1 cellular context compared by ENCODE assay signal in the genomic region with DNA sequence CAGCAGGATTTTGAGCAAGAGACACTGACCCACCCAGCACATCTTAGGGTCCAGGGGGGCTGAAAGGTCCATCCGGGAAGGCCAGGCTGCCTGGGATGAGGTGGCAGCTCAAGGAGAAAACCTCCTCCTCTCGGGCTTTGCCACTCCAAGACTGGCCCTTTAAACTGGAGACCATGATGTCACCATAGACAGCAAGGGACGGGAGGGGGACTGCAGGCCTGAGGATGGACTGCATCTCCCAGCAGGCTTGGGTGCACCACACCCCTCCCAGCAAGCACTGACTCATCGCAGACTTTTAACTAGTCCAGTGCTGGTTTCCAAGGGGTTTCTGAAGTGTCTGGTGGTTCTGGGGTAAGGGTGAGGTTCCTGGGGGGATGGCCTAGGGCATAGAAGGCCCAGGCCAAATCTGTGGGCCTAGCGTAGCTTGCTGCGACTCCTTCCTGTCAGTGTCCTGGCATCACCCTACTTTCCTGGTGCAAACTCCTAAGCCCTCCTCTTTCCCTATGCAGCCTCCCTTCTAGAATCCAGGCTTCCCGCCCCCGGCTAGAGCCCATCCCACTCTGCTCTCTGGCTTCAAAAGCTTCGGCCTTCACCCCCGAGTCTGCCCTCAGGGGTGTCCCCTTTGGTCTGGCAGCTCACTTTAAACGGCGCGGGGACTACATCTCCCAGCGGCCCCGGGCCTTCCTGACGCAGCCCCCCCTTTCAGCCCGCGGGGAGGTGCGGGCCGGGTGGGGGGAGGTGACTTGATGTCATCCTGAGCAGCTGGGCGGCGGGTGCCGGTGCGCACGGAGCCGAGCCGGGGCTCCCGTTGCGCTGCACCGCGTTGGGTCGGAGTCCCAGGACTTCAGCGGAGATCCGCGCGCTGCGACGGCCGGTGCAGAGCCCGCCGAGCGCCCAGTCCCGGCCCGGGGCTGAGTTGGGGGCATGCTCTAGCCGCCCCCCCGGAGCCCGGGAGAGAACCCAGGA.
TF ChIP-seq lines count a peak whose summit lies in the region.

A gene (plus strand): TSS at position 746 of the 966 bp plus-strand sequence. CDS start 1,046 bp downstream, outside the sequence.

TF ChIP-seq in HepG2, 621 proteins besides CTCF, POLR2A, EP300 and RAD21 (continued from another document and continues in another):
- peak; percentile 79 for TF ChIP-seq ZNF547 (CRISPR knock-in tag; IDR thresholded peaks at IDR 0.05)
- TF ChIP-seq, protein P1, sequence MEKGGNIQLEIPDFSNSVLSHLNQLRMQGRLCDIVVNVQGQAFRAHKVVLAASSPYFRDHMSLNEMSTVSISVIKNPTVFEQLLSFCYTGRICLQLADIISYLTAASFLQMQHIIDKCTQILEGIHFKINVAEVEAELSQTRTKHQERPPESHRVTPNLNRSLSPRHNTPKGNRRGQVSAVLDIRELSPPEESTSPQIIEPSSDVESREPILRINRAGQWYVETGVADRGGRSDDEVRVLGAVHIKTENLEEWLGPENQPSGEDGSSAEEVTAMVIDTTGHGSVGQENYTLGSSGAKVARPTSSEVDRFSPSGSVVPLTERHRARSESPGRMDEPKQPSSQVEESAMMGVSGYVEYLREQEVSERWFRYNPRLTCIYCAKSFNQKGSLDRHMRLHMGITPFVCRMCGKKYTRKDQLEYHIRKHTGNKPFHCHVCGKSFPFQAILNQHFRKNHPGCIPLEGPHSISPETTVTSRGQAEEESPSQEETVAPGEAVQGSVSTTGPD (CRISPR knock-in tag; IDR thresholded peaks at IDR 0.05): no peak
- no peak for TF ChIP-seq RFXANK (CRISPR knock-in tag; IDR thresholded peaks at IDR 0.05)
- TF ChIP-seq TGIF2 (CRISPR knock-in tag; IDR thresholded peaks at IDR 0.05): peak; percentile 87; the same call in 1 of the 2 replicates
- TF ChIP-seq, protein P2, sequence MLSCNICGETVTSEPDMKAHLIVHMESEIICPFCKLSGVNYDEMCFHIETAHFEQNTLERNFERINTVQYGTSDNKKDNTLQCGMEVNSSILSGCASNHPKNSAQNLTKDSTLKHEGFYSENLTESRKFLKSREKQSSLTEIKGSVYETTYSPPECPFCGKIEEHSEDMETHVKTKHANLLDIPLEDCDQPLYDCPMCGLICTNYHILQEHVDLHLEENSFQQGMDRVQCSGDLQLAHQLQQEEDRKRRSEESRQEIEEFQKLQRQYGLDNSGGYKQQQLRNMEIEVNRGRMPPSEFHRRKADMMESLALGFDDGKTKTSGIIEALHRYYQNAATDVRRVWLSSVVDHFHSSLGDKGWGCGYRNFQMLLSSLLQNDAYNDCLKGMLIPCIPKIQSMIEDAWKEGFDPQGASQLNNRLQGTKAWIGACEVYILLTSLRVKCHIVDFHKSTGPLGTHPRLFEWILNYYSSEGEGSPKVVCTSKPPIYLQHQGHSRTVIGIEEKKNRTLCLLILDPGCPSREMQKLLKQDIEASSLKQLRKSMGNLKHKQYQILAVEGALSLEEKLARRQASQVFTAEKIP (CRISPR knock-in tag; IDR thresholded peaks at IDR 0.05; ENCODE audit: borderline replicate concordance): no peak
- no peak for TF ChIP-seq RARG (CRISPR knock-in tag; IDR thresholded peaks at IDR 0.05; ENCODE audit: low read depth)
- TF ChIP-seq PITX1 (CRISPR knock-in tag; IDR thresholded peaks at IDR 0.05): peak; percentile 48; the same call in 1 of the 2 replicates
- TF ChIP-seq ZNF232 (CRISPR knock-in tag; IDR thresholded peaks at IDR 0.05; ENCODE audit: borderline replicate concordance): peak; percentile 40; the same call in 1 of the 2 replicates
- no peak for TF ChIP-seq NBN (conservative IDR thresholded peaks at IDR 0.05)
- peak; percentile 89 for TF ChIP-seq ATF1 (CRISPR knock-in tag; IDR thresholded peaks at IDR 0.05)
- no peak for TF ChIP-seq ZNF382 (CRISPR knock-in tag; IDR thresholded peaks at IDR 0.05; ENCODE audit: borderline replicate concordance)
- TF ChIP-seq, protein P3, sequence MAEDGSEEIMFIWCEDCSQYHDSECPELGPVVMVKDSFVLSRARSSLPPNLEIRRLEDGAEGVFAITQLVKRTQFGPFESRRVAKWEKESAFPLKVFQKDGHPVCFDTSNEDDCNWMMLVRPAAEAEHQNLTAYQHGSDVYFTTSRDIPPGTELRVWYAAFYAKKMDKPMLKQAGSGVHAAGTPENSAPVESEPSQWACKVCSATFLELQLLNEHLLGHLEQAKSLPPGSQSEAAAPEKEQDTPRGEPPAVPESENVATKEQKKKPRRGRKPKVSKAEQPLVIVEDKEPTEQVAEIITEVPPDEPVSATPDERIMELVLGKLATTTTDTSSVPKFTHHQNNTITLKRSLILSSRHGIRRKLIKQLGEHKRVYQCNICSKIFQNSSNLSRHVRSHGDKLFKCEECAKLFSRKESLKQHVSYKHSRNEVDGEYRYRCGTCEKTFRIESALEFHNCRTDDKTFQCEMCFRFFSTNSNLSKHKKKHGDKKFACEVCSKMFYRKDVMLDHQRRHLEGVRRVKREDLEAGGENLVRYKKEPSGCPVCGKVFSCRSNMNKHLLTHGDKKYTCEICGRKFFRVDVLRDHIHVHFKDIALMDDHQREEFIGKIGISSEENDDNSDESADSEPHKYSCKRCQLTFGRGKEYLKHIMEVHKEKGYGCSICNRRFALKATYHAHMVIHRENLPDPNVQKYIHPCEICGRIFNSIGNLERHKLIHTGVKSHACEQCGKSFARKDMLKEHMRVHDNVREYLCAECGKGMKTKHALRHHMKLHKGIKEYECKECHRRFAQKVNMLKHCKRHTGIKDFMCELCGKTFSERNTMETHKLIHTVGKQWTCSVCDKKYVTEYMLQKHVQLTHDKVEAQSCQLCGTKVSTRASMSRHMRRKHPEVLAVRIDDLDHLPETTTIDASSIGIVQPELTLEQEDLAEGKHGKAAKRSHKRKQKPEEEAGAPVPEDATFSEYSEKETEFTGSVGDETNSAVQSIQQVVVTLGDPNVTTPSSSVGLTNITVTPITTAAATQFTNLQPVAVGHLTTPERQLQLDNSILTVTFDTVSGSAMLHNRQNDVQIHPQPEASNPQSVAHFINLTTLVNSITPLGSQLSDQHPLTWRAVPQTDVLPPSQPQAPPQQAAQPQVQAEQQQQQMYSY (CRISPR knock-in tag; IDR thresholded peaks at IDR 0.05): no peak
- TF ChIP-seq, protein P4, sequence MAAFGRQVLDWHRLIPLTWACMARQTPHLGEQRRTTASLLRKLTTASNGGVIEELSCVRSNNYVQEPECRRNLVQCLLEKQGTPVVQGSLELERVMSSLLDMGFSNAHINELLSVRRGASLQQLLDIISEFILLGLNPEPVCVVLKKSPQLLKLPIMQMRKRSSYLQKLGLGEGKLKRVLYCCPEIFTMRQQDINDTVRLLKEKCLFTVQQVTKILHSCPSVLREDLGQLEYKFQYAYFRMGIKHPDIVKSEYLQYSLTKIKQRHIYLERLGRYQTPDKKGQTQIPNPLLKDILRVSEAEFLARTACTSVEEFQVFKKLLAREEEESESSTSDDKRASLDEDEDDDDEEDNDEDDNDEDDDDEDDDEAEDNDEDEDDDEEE (CRISPR knock-in tag; IDR thresholded peaks at IDR 0.05): peak; percentile 80; the same call in 1 of the 2 replicates
- TF ChIP-seq HOXA3 (CRISPR knock-in tag; IDR thresholded peaks at IDR 0.05): peak; percentile 67; the same call in 1 of the 2 replicates
- no peak for TF ChIP-seq ZMYM2 (CRISPR knock-in tag; IDR thresholded peaks at IDR 0.05)
- TF ChIP-seq SRY (CRISPR knock-in tag; IDR thresholded peaks at IDR 0.05): no peak
- TF ChIP-seq, protein P5, sequence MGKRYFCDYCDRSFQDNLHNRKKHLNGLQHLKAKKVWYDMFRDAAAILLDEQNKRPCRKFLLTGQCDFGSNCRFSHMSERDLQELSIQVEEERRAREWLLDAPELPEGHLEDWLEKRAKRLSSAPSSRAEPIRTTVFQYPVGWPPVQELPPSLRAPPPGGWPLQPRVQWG (CRISPR knock-in tag; IDR thresholded peaks at IDR 0.05; ENCODE audit: borderline replicate concordance, low read depth): no peak
- peak; percentile 19; the same call in 1 of the 2 replicates for TF ChIP-seq ELF3 (CRISPR knock-in tag; IDR thresholded peaks at IDR 0.05)
- TF ChIP-seq, protein P6, sequence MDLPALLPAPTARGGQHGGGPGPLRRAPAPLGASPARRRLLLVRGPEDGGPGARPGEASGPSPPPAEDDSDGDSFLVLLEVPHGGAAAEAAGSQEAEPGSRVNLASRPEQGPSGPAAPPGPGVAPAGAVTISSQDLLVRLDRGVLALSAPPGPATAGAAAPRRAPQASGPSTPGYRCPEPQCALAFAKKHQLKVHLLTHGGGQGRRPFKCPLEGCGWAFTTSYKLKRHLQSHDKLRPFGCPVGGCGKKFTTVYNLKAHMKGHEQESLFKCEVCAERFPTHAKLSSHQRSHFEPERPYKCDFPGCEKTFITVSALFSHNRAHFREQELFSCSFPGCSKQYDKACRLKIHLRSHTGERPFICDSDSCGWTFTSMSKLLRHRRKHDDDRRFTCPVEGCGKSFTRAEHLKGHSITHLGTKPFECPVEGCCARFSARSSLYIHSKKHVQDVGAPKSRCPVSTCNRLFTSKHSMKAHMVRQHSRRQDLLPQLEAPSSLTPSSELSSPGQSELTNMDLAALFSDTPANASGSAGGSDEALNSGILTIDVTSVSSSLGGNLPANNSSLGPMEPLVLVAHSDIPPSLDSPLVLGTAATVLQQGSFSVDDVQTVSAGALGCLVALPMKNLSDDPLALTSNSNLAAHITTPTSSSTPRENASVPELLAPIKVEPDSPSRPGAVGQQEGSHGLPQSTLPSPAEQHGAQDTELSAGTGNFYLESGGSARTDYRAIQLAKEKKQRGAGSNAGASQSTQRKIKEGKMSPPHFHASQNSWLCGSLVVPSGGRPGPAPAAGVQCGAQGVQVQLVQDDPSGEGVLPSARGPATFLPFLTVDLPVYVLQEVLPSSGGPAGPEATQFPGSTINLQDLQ (CRISPR knock-in tag; IDR thresholded peaks at IDR 0.05): 0 out of 2 replicates have a peak, but pooled peaks have one; percentile 47
- TF ChIP-seq, protein P7, sequence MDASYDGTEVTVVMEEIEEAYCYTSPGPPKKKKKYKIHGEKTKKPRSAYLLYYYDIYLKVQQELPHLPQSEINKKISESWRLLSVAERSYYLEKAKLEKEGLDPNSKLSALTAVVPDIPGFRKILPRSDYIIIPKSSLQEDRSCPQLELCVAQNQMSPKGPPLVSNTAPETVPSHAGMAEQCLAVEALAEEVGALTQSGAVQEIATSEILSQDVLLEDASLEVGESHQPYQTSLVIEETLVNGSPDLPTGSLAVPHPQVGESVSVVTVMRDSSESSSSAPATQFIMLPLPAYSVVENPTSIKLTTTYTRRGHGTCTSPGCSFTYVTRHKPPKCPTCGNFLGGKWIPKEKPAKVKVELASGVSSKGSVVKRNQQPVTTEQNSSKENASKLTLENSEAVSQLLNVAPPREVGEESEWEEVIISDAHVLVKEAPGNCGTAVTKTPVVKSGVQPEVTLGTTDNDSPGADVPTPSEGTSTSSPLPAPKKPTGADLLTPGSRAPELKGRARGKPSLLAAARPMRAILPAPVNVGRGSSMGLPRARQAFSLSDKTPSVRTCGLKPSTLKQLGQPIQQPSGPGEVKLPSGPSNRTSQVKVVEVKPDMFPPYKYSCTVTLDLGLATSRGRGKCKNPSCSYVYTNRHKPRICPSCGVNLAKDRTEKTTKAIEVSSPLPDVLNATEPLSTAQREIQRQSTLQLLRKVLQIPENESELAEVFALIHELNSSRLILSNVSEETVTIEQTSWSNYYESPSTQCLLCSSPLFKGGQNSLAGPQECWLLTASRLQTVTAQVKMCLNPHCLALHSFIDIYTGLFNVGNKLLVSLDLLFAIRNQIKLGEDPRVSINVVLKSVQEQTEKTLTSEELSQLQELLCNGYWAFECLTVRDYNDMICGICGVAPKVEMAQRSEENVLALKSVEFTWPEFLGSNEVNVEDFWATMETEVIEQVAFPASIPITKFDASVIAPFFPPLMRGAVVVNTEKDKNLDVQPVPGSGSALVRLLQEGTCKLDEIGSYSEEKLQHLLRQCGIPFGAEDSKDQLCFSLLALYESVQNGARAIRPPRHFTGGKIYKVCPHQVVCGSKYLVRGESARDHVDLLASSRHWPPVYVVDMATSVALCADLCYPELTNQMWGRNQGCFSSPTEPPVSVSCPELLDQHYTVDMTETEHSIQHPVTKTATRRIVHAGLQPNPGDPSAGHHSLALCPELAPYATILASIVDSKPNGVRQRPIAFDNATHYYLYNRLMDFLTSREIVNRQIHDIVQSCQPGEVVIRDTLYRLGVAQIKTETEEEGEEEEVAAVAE (CRISPR knock-in tag; IDR thresholded peaks at IDR 0.05; ENCODE audit: borderline replicate concordance): peak; percentile 51
- TF ChIP-seq, protein P8, sequence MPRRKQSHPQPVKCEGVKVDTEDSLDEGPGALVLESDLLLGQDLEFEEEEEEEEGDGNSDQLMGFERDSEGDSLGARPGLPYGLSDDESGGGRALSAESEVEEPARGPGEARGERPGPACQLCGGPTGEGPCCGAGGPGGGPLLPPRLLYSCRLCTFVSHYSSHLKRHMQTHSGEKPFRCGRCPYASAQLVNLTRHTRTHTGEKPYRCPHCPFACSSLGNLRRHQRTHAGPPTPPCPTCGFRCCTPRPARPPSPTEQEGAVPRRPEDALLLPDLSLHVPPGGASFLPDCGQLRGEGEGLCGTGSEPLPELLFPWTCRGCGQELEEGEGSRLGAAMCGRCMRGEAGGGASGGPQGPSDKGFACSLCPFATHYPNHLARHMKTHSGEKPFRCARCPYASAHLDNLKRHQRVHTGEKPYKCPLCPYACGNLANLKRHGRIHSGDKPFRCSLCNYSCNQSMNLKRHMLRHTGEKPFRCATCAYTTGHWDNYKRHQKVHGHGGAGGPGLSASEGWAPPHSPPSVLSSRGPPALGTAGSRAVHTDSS (CRISPR knock-in tag; conservative IDR thresholded peaks at IDR 0.05): 0 out of 2 replicates have a peak, but pooled peaks have one; percentile 67
- no peak for TF ChIP-seq NFE2L1 (CRISPR knock-in tag; IDR thresholded peaks at IDR 0.05; ENCODE audit: borderline replicate concordance)
- no peak for TF ChIP-seq SOX5 (CRISPR knock-in tag; IDR thresholded peaks at IDR 0.05; ENCODE audit: borderline replicate concordance)
- TF ChIP-seq AHR (CRISPR knock-in tag; IDR thresholded peaks at IDR 0.05): no peak
- no peak for TF ChIP-seq ZBTB3 (CRISPR knock-in tag; IDR thresholded peaks at IDR 0.05; ENCODE audit: borderline replicate concordance, low read depth)
- TF ChIP-seq PTBP1 (IDR thresholded peaks at IDR 0.05; ENCODE audit: low read depth, low read length, poor library complexity, severe bottlenecking): no peak
- TF ChIP-seq ZNF441 (CRISPR knock-in tag; IDR thresholded peaks at IDR 0.05; ENCODE audit: borderline replicate concordance): 0 out of 2 replicates have a peak, but pooled peaks have one; percentile 18
- TF ChIP-seq MAZ (IDR thresholded peaks at IDR 0.05; ENCODE audit: borderline replicate concordance, low read depth, low read length): peak; percentile 83; the same call in 1 of the 2 replicates
- peak; percentile 83; the same call in 1 of the 2 replicates for TF ChIP-seq MAZ (CRISPR knock-in tag; IDR thresholded peaks at IDR 0.05; ENCODE audit: low read depth)
- TF ChIP-seq, protein P9, sequence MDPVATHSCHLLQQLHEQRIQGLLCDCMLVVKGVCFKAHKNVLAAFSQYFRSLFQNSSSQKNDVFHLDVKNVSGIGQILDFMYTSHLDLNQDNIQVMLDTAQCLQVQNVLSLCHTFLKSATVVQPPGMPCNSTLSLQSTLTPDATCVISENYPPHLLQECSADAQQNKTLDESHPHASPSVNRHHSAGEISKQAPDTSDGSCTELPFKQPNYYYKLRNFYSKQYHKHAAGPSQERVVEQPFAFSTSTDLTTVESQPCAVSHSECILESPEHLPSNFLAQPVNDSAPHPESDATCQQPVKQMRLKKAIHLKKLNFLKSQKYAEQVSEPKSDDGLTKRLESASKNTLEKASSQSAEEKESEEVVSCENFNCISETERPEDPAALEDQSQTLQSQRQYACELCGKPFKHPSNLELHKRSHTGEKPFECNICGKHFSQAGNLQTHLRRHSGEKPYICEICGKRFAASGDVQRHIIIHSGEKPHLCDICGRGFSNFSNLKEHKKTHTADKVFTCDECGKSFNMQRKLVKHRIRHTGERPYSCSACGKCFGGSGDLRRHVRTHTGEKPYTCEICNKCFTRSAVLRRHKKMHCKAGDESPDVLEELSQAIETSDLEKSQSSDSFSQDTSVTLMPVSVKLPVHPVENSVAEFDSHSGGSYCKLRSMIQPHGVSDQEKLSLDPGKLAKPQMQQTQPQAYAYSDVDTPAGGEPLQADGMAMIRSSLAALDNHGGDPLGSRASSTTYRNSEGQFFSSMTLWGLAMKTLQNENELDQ (CRISPR knock-in tag; IDR thresholded peaks at IDR 0.05; ENCODE audit: borderline replicate concordance): no peak
- peak; percentile 45; the same call in 1 of the 2 replicates for TF ChIP-seq ZNF543 (CRISPR knock-in tag; IDR thresholded peaks at IDR 0.05)
- TF ChIP-seq ZNF530 (CRISPR knock-in tag; IDR thresholded peaks at IDR 0.05; ENCODE audit: low read depth): no peak
